Comparison of ENCODE assay signal across 8 cellular contexts in the genomic region with DNA sequence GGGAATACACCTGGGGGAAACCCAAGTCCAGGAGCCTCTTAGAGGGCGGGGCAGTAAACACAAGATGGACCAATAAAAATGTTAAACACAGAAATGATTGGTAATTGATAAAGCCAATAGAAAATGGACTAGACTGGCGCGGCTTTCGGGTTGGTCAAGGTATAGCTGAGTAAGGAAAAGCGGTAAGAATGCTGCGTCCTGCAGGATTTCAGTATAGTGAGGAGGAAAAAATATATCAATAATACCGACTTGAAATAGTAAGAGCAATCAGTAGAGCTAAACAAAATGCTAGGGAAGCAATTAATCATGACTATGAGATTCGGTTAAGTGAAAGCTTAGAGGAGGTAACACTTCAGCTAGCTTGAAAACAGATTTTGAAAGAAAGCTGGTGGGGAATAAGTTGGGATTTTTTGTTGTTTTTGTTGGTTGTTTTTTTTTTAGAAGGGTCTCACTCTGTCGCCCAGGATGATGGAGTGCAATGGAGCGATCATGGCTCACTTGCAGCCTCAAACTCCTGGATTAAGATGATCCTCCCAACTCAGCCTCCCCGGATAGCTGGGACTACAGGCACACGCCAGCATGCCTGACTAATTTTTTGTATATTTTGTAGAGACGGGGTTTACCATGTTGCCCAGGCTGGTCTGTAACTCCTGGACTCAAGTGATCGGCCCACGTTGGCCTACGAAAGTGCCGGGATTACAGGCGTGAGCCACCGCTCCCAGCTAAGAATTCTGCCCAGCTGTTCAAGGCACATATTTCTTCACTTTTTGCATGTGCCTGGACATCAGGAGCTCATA. TPM values are rescaled to one million over a fixed set of nuclear protein-coding genes. Genes with fewer than 3 reads are reported as not detected.
DNase-seq lines count a peak whose midpoint lies in the region; ATAC-seq, FAIRE-seq and TF ChIP-seq lines count a peak whose summit lies in the region.
"Had no signal": no experiment of that assay in that cellular context is flagged by ENCODE, and none has a peak within 500 bp of the region (broad histone marks: within the 10 kb centered on the region; RNA-seq: fewer than 3 reads in every experiment).

No MANE protein-coding gene starts in this region.

- no peak for FAIRE-seq in K562 (lab: Jason Lieb, UNC)
- FAIRE-seq: TTC549 had no signal

- no peaks in the 10 kb centered on the region for H3K9me1 ChIP-seq in K562 (ENCODE audit: control insufficient read depth, insufficient read depth, low read length)

- intact Hi-C loops in K562 (cut with micrococcal nuclease) (loop anchor here (2.0 to 5.0 kb wide), 3 partner anchors 149 to 759 kb away; a partner anchor contains a TSS), lower lobe of right lung (cut with DNase I) (loop anchor here (10.0 kb wide), 1 partner anchor 137 kb away; no protein-coding TSS in a partner anchor), transverse colon (cut with DNase I; ENCODE audit: low total_unique reads) (loop anchor here (5.0 kb wide), 1 partner anchor 139 kb away; no protein-coding TSS in a partner anchor)

- no peaks in the 10 kb centered on the region for H3K36me3 ChIP-seq in K562 (ENCODE audit: control insufficient read depth, insufficient read depth, low read length)
- no peaks in the 10 kb centered on the region for H3K36me3 ChIP-seq in lower lobe of right lung
- H3K36me3 ChIP-seq in transverse colon, result no peaks in the 10 kb centered on the region

- no peak overlapping the region for H3K9ac ChIP-seq in K562 (ENCODE audit: insufficient read depth in 1 of 2, low read depth in 2 of 2, low read length in 2 of 2)

- peaks cover 0 to 8% of the 10 kb centered on the region in 2 donors for H3K4me1 Mint-ChIP-seq in natural killer cell treated with Interleukin-12 subunit alpha and Interleukin-12 subunit beta and Interleukin-15 and Interleukin-18, amount 100 ng/mL, for 72 hours (ENCODE audit: low read depth in 2 of 2)

- TF ChIP-seq POLR2A in K562 (conservative IDR thresholded peaks at IDR 0.05) (no peak), transverse colon (IDR thresholded peaks at IDR 0.05) (no peak)

- H3K4me3 Mint-ChIP-seq in natural killer cell treated with Interleukin-12 subunit alpha and Interleukin-12 subunit beta and Interleukin-15 and Interleukin-18, amount 100 ng/mL, for 72 hours, result no peak overlapping the region

- H3K27me3 ChIP-seq in K562 (ENCODE audit: control insufficient read depth in 2 of 2, insufficient read depth in 2 of 2, low read length in 2 of 2), result no peaks in the 10 kb centered on the region
- H3K27me3 ChIP-seq in lower lobe of right lung (ENCODE audit: low read depth), result no peaks in the 10 kb centered on the region
- no peaks in the 10 kb centered on the region for H3K27me3 ChIP-seq in transverse colon

- TF ChIP-seq RAD21 in K562 (CRISPR knock-in tag; conservative IDR thresholded peaks at IDR 0.05 in 1 of 2, IDR thresholded peaks at IDR 0.05 in 1 of 2), result no peak

- H3K27me3 Mint-ChIP-seq in natural killer cell treated with Interleukin-12 subunit alpha and Interleukin-12 subunit beta and Interleukin-15 and Interleukin-18, amount 100 ng/mL, for 72 hours, result no peaks in the 10 kb centered on the region

- no peaks in the 10 kb centered on the region for H3K79me2 ChIP-seq in K562 (ENCODE audit: control insufficient read depth, insufficient read depth, low read length)

- no peak for TF ChIP-seq EP300 in K562 (IDR thresholded peaks at IDR 0.05; ENCODE audit: low read length)
- no peak for TF ChIP-seq EP300 in transverse colon (IDR thresholded peaks at IDR 0.05; ENCODE audit: low read depth)

- peaks cover 4% of the 10 kb centered on the region; the same call in 1 of the 2 replicates for H3K9me3 ChIP-seq in K562 (replicated peaks; ENCODE audit: control insufficient read depth, insufficient read depth, low read depth, low read length)
- no peaks in the 10 kb centered on the region for H3K9me3 ChIP-seq in lower lobe of right lung
- no peaks in the 10 kb centered on the region for H3K9me3 ChIP-seq in transverse colon

- DNase-seq in HPDE6-E6E7 (ENCODE audit: extremely low spot score) (peak; percentile 96), K562 (ENCODE audit: extremely low read depth in 1 of 4, low spot score in 3 of 4) (no peak), lower lobe of right lung (no peak), transverse colon (no peak), DMS 273 treated with DMSO at 0.1 percent for 48 hours (lab: John Stamatoyannopoulos, UW) (no peak), NCI-H1092 treated with DMSO at 0.1 percent for 48 hours (lab: John Stamatoyannopoulos, UW) (no peak)
- DNase-seq in natural killer cell treated with Interleukin-12 subunit alpha and Interleukin-12 subunit beta and Interleukin-15 and Interleukin-18, amount 100 ng/mL, for 72 hours (ENCODE audit: low spot score), result no peak

- H3K4me3 ChIP-seq in K562, result peak overlapping the region; percentile 57; the same call in 1 of the 2 replicates
- peak overlapping the region; percentile 86 for H3K4me3 ChIP-seq in lower lobe of right lung
- peak overlapping the region in 3 of 4 donors; percentile 17 to 99 (median 69) for H3K4me3 ChIP-seq in transverse colon

- in situ Hi-C loops in K562 (cut with MboI) (loop anchor here (5.0 to 10.0 kb wide), 3 partner anchors 144 to 687 kb away; a partner anchor contains a TSS), transverse colon (cut with MboI; ENCODE audit: low pct_ligation_motif_present in 1 of 4, low pct_unique_long_range_greater_than_20kb in 1 of 4, low sequenced_read_pairs in 3 of 4) (loop anchor here (5.0 to 25.0 kb wide), 5 partner anchors 129 to 654 kb away; a partner anchor contains a TSS)

- H2AFZ ChIP-seq in K562 (ENCODE audit: low read depth, low read length), result peak overlapping the region; percentile 77

- H3K9me3 Mint-ChIP-seq in natural killer cell treated with Interleukin-12 subunit alpha and Interleukin-12 subunit beta and Interleukin-15 and Interleukin-18, amount 100 ng/mL, for 72 hours, result no peaks in the 10 kb centered on the region

- ATAC-seq in K562, result no peak
- ATAC-seq in lower lobe of right lung, result no peak
- no peak for ATAC-seq in natural killer cell treated with Interleukin-12 subunit alpha and Interleukin-12 subunit beta and Interleukin-15 and Interleukin-18, amount 100 ng/mL, for 72 hours

- peak overlapping the region; percentile 29; the same call in 1 of the 3 replicates for H3K27ac ChIP-seq in K562 (ENCODE audit: extremely low read depth, low read depth, low read length)
- H3K27ac ChIP-seq in lower lobe of right lung, result no peak overlapping the region
- H3K27ac ChIP-seq in transverse colon, result peak overlapping the region; percentile 13 to 93 (median 76)

- H3K36me3 Mint-ChIP-seq in natural killer cell treated with Interleukin-12 subunit alpha and Interleukin-12 subunit beta and Interleukin-15 and Interleukin-18, amount 100 ng/mL, for 72 hours, result no peaks in the 10 kb centered on the region

- CTCF ChIA-PET in K562 (lab: Yijun Ruan, JAX; ENCODE audit: low intra/inter-chr PET ratio), result interaction anchor here (0.7 to 5.8 kb wide), 4 partner anchors 132 to 478 kb away, joined by 3 to 106 read pairs (median 13); a partner anchor contains a TSS

- H3K4me1 ChIP-seq in K562 (replicated peaks in 1 of 2; ENCODE audit: control insufficient read depth in 2 of 2, insufficient read depth in 2 of 2, low read length in 2 of 2) (peaks cover 9 to 20% of the 10 kb centered on the region in 2 experiments; a peak in 4 of 5 replicates), lower lobe of right lung (peaks cover 16% of the 10 kb centered on the region), transverse colon (peaks cover 0 to 16% (median 3%) of the 10 kb centered on the region in 4 donors)

- TF ChIP-seq CTCF in K562 (IDR thresholded peaks at IDR 0.05 in 2 of 3, conservative IDR thresholded peaks at IDR 0.05 in 1 of 3; ENCODE audit: insufficient read depth in 2 of 3, low read depth in 1 of 3, low read length in 3 of 3) (no peak), lower lobe of right lung (IDR thresholded peaks at IDR 0.05) (no peak), transverse colon (IDR thresholded peaks at IDR 0.05) (no peak)

- 89% methylated on average over 19 of the region's 19 CpGs for WGBS in K562 (ENCODE audit: insufficient coverage, low coverage, missing lambda C conversion rate)
- WGBS in transverse colon (ENCODE audit: low coverage in 1 of 2), 2 donors, result 42 to 48% methylated on average over 16 to 19 of the region's 19 CpGs

- no peak overlapping the region for H3K27ac Mint-ChIP-seq in natural killer cell treated with Interleukin-12 subunit alpha and Interleukin-12 subunit beta and Interleukin-15 and Interleukin-18, amount 100 ng/mL, for 72 hours

- H4K20me1 ChIP-seq in K562 (replicated peaks; ENCODE audit: control insufficient read depth, insufficient read depth, low read length), result no peaks in the 10 kb centered on the region

- H3K4me2 ChIP-seq in K562 (ENCODE audit: insufficient read depth, low read length), result peak overlapping the region; percentile 77; the same call in 1 of the 2 replicates

- BruUV-seq in K562 (replicated peaks; lab: Mats Ljungman, UMichigan), result no TSS peak

- POLR2A ChIA-PET in K562 (lab: Yijun Ruan, JAX), result interaction anchor here (1.0 to 1.9 kb wide), 12 partner anchors 8 to 770 kb away, joined by 3 to 18 read pairs (median 4); a partner anchor contains a TSS

RNA-seq across cellular contexts. Expression of a gene that starts 0.7 kb away (rescaled TPM):
- total RNA-seq in K562 (2011; cell fraction: chromatin; rRNA removed; ENCODE audit: low replicate concordance), result 4.4 and 6.0 TPM in 2 replicates
- 2.6 and 3.8 TPM in 2 replicates for total RNA-seq in K562 (2011; cell fraction: nucleolus; rRNA removed)
- 4.8 and 6.3 TPM in 2 replicates for total RNA-seq in K562 (2011; cell fraction: nucleoplasm; rRNA removed)
- total RNA-seq in K562 (2014; rRNA removed), result 3.0 and 3.1 TPM in 2 replicates
- total RNA-seq in K562 (2014; rRNA removed; fragmentation: Illumina TruSeq; extraction: Trizol), result 2.7 and 3.2 TPM in 2 replicates
- 4.9 and 5.3 TPM in 2 replicates for total RNA-seq in K562 (2015; rRNA removed; fragmentation: Illumina TruSeq; extraction: Trizol)
- 3.3 and 3.7 TPM in 2 replicates for total RNA-seq in K562 (2021)
- polyA plus RNA-seq in K562 (2011; rRNA removed), result 1.0 and 3.7 TPM in 2 replicates
- polyA plus RNA-seq in K562 (2011; cell fraction: cytosol; rRNA removed), result 0.94 and 3.0 TPM in 2 replicates
- polyA plus RNA-seq in K562 (2011; cell fraction: nucleus; rRNA removed), result 1.9 and 6.1 TPM in 2 replicates
- 6.1 and 11.5 TPM in 2 replicates for polyA plus RNA-seq in K562 (2012)
- 4.3 and 4.7 TPM in 2 replicates for polyA plus RNA-seq in K562 (2014; fragmentation: Illumina TruSeq; extraction: Trizol)
- 1 to 10 TPM; 1.6 to 1.9 TPM for polyA plus RNA-seq in K562 (2014; fragmentation: Nextera tagmentation; extraction: Ambion mirVana)
- polyA plus RNA-seq in K562 (2014; rRNA removed), result 3.7 TPM in 2 replicates
- 0.93 and 2.3 TPM in 2 replicates for polyA minus RNA-seq in K562 (2011; rRNA and poly(A)+ RNA removed)
- 1.2 and 2.2 TPM in 2 replicates for polyA minus RNA-seq in K562 (2011; cell fraction: cytosol; rRNA and poly(A)+ RNA removed)
- polyA minus RNA-seq in K562 (2011; cell fraction: nucleus; rRNA and poly(A)+ RNA removed), result 0.78 and 1.3 TPM in 2 replicates
- 8.2 TPM for total RNA-seq in lower lobe of right lung
- 10 to 100 TPM in 3 of 4 donors, 1 to 10 TPM in 1; 5.2 to 32.2 (median 14.5) TPM for total RNA-seq in transverse colon
- total RNA-seq in natural killer cell treated with Interleukin-12 subunit alpha and Interleukin-12 subunit beta and Interleukin-15 and Interleukin-18, amount 100 ng/mL, for 72 hours, result 1 to 10 TPM; 2.4 to 4.0 TPM

RNA-seq across cellular contexts. Expression of a gene that starts 8.2 kb away (rescaled TPM):
- 14.4 and 26.3 TPM in 2 replicates for total RNA-seq in K562 (2011; cell fraction: chromatin; rRNA removed; ENCODE audit: low replicate concordance)
- total RNA-seq in K562 (2011; cell fraction: nucleolus; rRNA removed), result 19.0 and 22.9 TPM in 2 replicates
- total RNA-seq in K562 (2011; cell fraction: nucleoplasm; rRNA removed), result 18.3 and 20.8 TPM in 2 replicates
- total RNA-seq in K562 (2014; rRNA removed) (3.5 and 4.1 TPM in 2 replicates), K562 (2014; rRNA removed; fragmentation: Illumina TruSeq; extraction: Trizol) (5.2 and 5.5 TPM in 2 replicates), K562 (2015; rRNA removed; fragmentation: Illumina TruSeq; extraction: Trizol) (3.8 and 4.0 TPM in 2 replicates), K562 (2021) (5.5 and 6.2 TPM in 2 replicates), lower lobe of right lung (0.77 TPM), transverse colon (1 to 10 TPM in 1 of 4 donors, under 1 TPM in 1, not detected in 2; 0.27 to 1.1 TPM)
- polyA plus RNA-seq in K562 (2011; rRNA removed) (7.2 and 12.0 TPM in 2 replicates), K562 (2014; fragmentation: Illumina TruSeq; extraction: Trizol) (6.2 TPM in 2 replicates), K562 (2014; fragmentation: Nextera tagmentation; extraction: Ambion mirVana) (1 to 10 TPM; 3.7 to 8.2 TPM), K562 (2014; rRNA removed) (4.8 and 7.8 TPM in 2 replicates)
- polyA plus RNA-seq in K562 (2011; cell fraction: cytosol; rRNA removed), result 10.0 and 16.0 TPM in 2 replicates
- 15.8 and 16.9 TPM in 2 replicates for polyA plus RNA-seq in K562 (2011; cell fraction: nucleus; rRNA removed)
- polyA plus RNA-seq in K562 (2012), result 5.6 and 11.7 TPM in 2 replicates
- 4.2 and 4.8 TPM in 2 replicates for polyA minus RNA-seq in K562 (2011; rRNA and poly(A)+ RNA removed)
- 4.8 and 5.6 TPM in 2 replicates for polyA minus RNA-seq in K562 (2011; cell fraction: cytosol; rRNA and poly(A)+ RNA removed)
- polyA minus RNA-seq in K562 (2011; cell fraction: nucleus; rRNA and poly(A)+ RNA removed), result 3.4 and 4.9 TPM in 2 replicates
- total RNA-seq in natural killer cell treated with Interleukin-12 subunit alpha and Interleukin-12 subunit beta and Interleukin-15 and Interleukin-18, amount 100 ng/mL, for 72 hours, result 1 to 10 TPM; 2.4 to 8.4 TPM

RNA-seq across cellular contexts. Expression of a gene that starts 8.4 kb away (rescaled TPM):
- 4.9 and 12.2 TPM in 2 replicates for total RNA-seq in K562 (2011; cell fraction: chromatin; rRNA removed; ENCODE audit: low replicate concordance)
- 7.2 and 8.8 TPM in 2 replicates for total RNA-seq in K562 (2011; cell fraction: nucleolus; rRNA removed)
- 8.6 and 13.4 TPM in 2 replicates for total RNA-seq in K562 (2011; cell fraction: nucleoplasm; rRNA removed)
- total RNA-seq in K562 (2014; rRNA removed), result 11.9 and 15.2 TPM in 2 replicates
- total RNA-seq in K562 (2014; rRNA removed; fragmentation: Illumina TruSeq; extraction: Trizol), result 7.8 and 8.1 TPM in 2 replicates
- total RNA-seq in K562 (2015; rRNA removed; fragmentation: Illumina TruSeq; extraction: Trizol), result 12.5 and 13.0 TPM in 2 replicates
- 18.8 and 19.1 TPM in 2 replicates for total RNA-seq in K562 (2021)
- 8.5 and 8.8 TPM in 2 replicates for polyA plus RNA-seq in K562 (2011; rRNA removed)
- polyA plus RNA-seq in K562 (2011; cell fraction: cytosol; rRNA removed), result 11.9 and 17.3 TPM in 2 replicates
- 8.9 and 11.3 TPM in 2 replicates for polyA plus RNA-seq in K562 (2011; cell fraction: nucleus; rRNA removed)
- 5.9 and 16.4 TPM in 2 replicates for polyA plus RNA-seq in K562 (2012)
- polyA plus RNA-seq in K562 (2014; fragmentation: Illumina TruSeq; extraction: Trizol), result 20.4 and 21.0 TPM in 2 replicates
- polyA plus RNA-seq in K562 (2014; fragmentation: Nextera tagmentation; extraction: Ambion mirVana), result 10 to 100 TPM in 1 of 2 experiments, 1 to 10 TPM in 1; 8.9 to 11.4 TPM
- polyA plus RNA-seq in K562 (2014; rRNA removed), result 8.0 and 11.7 TPM in 2 replicates
- 13.2 and 15.8 TPM in 2 replicates for polyA minus RNA-seq in K562 (2011; rRNA and poly(A)+ RNA removed)
- polyA minus RNA-seq in K562 (2011; cell fraction: cytosol; rRNA and poly(A)+ RNA removed), result 10.7 and 15.3 TPM in 2 replicates
- polyA minus RNA-seq in K562 (2011; cell fraction: nucleus; rRNA and poly(A)+ RNA removed), result 8.5 and 12.0 TPM in 2 replicates
- 5.9 TPM for total RNA-seq in lower lobe of right lung
- 10 to 100 TPM in 1 of 4 donors, 1 to 10 TPM in 3; 3.7 to 21.3 (median 4.5) TPM for total RNA-seq in transverse colon
- total RNA-seq in natural killer cell treated with Interleukin-12 subunit alpha and Interleukin-12 subunit beta and Interleukin-15 and Interleukin-18, amount 100 ng/mL, for 72 hours, result 1 to 10 TPM; 3.8 to 5.6 TPM

RNA-seq across cellular contexts. Expression of a gene that starts 30.0 kb away (rescaled TPM):
- 79.5 and 95.5 TPM in 2 replicates for total RNA-seq in K562 (2011; cell fraction: chromatin; rRNA removed; ENCODE audit: low replicate concordance)
- total RNA-seq in K562 (2011; cell fraction: nucleolus; rRNA removed), result 122 and 130 TPM in 2 replicates
- 143 and 148 TPM in 2 replicates for total RNA-seq in K562 (2011; cell fraction: nucleoplasm; rRNA removed)
- total RNA-seq in K562 (2014; rRNA removed) (748 and 796 TPM in 2 replicates), K562 (2014; rRNA removed; fragmentation: Illumina TruSeq; extraction: Trizol) (1,380 and 1,529 TPM in 2 replicates), K562 (2015; rRNA removed; fragmentation: Illumina TruSeq; extraction: Trizol) (989 and 1,002 TPM in 2 replicates), K562 (2021) (894 and 993 TPM in 2 replicates), lower lobe of right lung (417 TPM), transverse colon (100 to 1,000 TPM; 120 to 291 (median 189) TPM)
- polyA plus RNA-seq in K562 (2011; rRNA removed) (864 and 1,258 TPM in 2 replicates), K562 (2014; fragmentation: Illumina TruSeq; extraction: Trizol) (981 and 1,045 TPM in 2 replicates), K562 (2014; fragmentation: Nextera tagmentation; extraction: Ambion mirVana) (1,000 to 10,000 TPM; 2,282 to 2,388 TPM), K562 (2014; rRNA removed) (1,029 and 1,274 TPM in 2 replicates)
- polyA plus RNA-seq in K562 (2011; cell fraction: cytosol; rRNA removed), result 427 and 691 TPM in 2 replicates
- 136 and 272 TPM in 2 replicates for polyA plus RNA-seq in K562 (2011; cell fraction: nucleus; rRNA removed)
- polyA plus RNA-seq in K562 (2012), result 541 and 1,089 TPM in 2 replicates
- 657 and 807 TPM in 2 replicates for polyA minus RNA-seq in K562 (2011; rRNA and poly(A)+ RNA removed)
- polyA minus RNA-seq in K562 (2011; cell fraction: cytosol; rRNA and poly(A)+ RNA removed), result 159 and 222 TPM in 2 replicates
- 41.1 and 70.9 TPM in 2 replicates for polyA minus RNA-seq in K562 (2011; cell fraction: nucleus; rRNA and poly(A)+ RNA removed)
- total RNA-seq in natural killer cell treated with Interleukin-12 subunit alpha and Interleukin-12 subunit beta and Interleukin-15 and Interleukin-18, amount 100 ng/mL, for 72 hours, result 100 to 1,000 TPM; 246 to 396 TPM

RNA-seq across cellular contexts. Expression of a gene that starts 59.0 kb away (rescaled TPM):
- 130 and 233 TPM in 2 replicates for total RNA-seq in K562 (2011; cell fraction: chromatin; rRNA removed; ENCODE audit: low replicate concordance)
- total RNA-seq in K562 (2011; cell fraction: nucleolus; rRNA removed), result 180 and 202 TPM in 2 replicates
- total RNA-seq in K562 (2011; cell fraction: nucleoplasm; rRNA removed), result 172 and 179 TPM in 2 replicates
- total RNA-seq in K562 (2014; rRNA removed) (98.6 and 121 TPM in 2 replicates), K562 (2014; rRNA removed; fragmentation: Illumina TruSeq; extraction: Trizol) (99.7 and 132 TPM in 2 replicates), K562 (2015; rRNA removed; fragmentation: Illumina TruSeq; extraction: Trizol) (126 and 127 TPM in 2 replicates), K562 (2021) (142 and 177 TPM in 2 replicates), lower lobe of right lung (203 TPM), transverse colon (100 to 1,000 TPM in 3 of 4 donors, 10 to 100 TPM in 1; 86.5 to 158 (median 128) TPM)
- polyA plus RNA-seq in K562 (2011; rRNA removed) (211 and 285 TPM in 2 replicates), K562 (2014; fragmentation: Illumina TruSeq; extraction: Trizol) (139 TPM in 2 replicates), K562 (2014; fragmentation: Nextera tagmentation; extraction: Ambion mirVana) (100 to 1,000 TPM in 1 of 2 experiments, 10 to 100 TPM in 1; 68.6 to 114 TPM), K562 (2014; rRNA removed) (150 and 184 TPM in 2 replicates)
- polyA plus RNA-seq in K562 (2011; cell fraction: cytosol; rRNA removed), result 210 and 307 TPM in 2 replicates
- polyA plus RNA-seq in K562 (2011; cell fraction: nucleus; rRNA removed), result 171 and 202 TPM in 2 replicates
- polyA plus RNA-seq in K562 (2012), result 173 and 250 TPM in 2 replicates
- polyA minus RNA-seq in K562 (2011; rRNA and poly(A)+ RNA removed), result 165 and 169 TPM in 2 replicates
- 102 and 104 TPM in 2 replicates for polyA minus RNA-seq in K562 (2011; cell fraction: cytosol; rRNA and poly(A)+ RNA removed)
- 66.4 and 89.5 TPM in 2 replicates for polyA minus RNA-seq in K562 (2011; cell fraction: nucleus; rRNA and poly(A)+ RNA removed)
- total RNA-seq in natural killer cell treated with Interleukin-12 subunit alpha and Interleukin-12 subunit beta and Interleukin-15 and Interleukin-18, amount 100 ng/mL, for 72 hours, result 100 to 1,000 TPM; 137 to 181 TPM
